Comparison of ENCODE assay signal across 8 cellular contexts in genomic region chr3:11136871-11137626, GRCh38. TPM values are rescaled to one million over a fixed set of nuclear protein-coding genes. Genes with fewer than 3 reads are reported as not detected.
A peak's percentile ranks its signal among the peaks of the same experiment; 100 is the strongest.
DNase-seq lines count a peak whose midpoint lies in the region.

No MANE protein-coding gene starts in this region.

- H3K9me3 Mint-ChIP-seq in immature natural killer cell: no peaks in the 10 kb centered on the region

- H3K36me3 Mint-ChIP-seq in immature natural killer cell: no peaks in the 10 kb centered on the region

- peak; percentile 89 for DNase-seq in GOT3 (lab: John Stamatoyannopoulos, UW)
- peak; percentile 87 for DNase-seq in SW480 (ENCODE audit: low spot score)
- DNase-seq in glomerular endothelial cell (ENCODE audit: extremely low read depth, low read depth, low spot score): peak; percentile 88
- DNase-seq in skeletal muscle cell (ENCODE audit: low read depth): peak; percentile 100
- DNase-seq in retina: no peak
- no peak for DNase-seq in ecto neural progenitor cell (ENCODE audit: low spot score)
- no peak for DNase-seq in activated CD4-positive, alpha-beta T cell treated with anti-CD3 and anti-CD28 coated beads for 4 hours
- no peak for DNase-seq in immature natural killer cell

- H3K4me3 ChIP-seq in skeletal muscle cell (ENCODE audit: low read depth, low read length): peak overlapping the region; percentile 49

- H3K27ac Mint-ChIP-seq in immature natural killer cell: no peak overlapping the region

- peaks cover 0 to 4% (median 4%) of the 10 kb centered on the region in 3 donors for H3K27me3 Mint-ChIP-seq in immature natural killer cell (ENCODE audit: low read depth in 3 of 3)

- no peak overlapping the region for H3K4me3 Mint-ChIP-seq in immature natural killer cell

- H3K4me1 Mint-ChIP-seq in immature natural killer cell: peaks cover 6 to 7% of the 10 kb centered on the region in 2 donors

RNA-seq across cellular contexts. Expression of gene HRH1, which starts 17.2 kb away (rescaled TPM):
- 13.3 and 23.5 TPM in 2 replicates for total RNA-seq in glomerular endothelial cell
- under 1 TPM in 1 of 3 donors, not detected in 2; 0.97 TPM for polyA plus RNA-seq in immature natural killer cell

Comparison
In these comparisons a context has a peak if more than half of its experiments do, and no peak if none do; other contexts are left out.
1. DNase-seq: peak in GOT3 (single experiment), SW480 (single experiment), glomerular endothelial cell (single experiment) and skeletal muscle cell (single experiment); none in retina (single experiment), ecto neural progenitor cell (single experiment), activated CD4-positive, alpha-beta T cell treated with anti-CD3 and anti-CD28 coated beads for 4 hours (0 of 2) and immature natural killer cell (0 of 3).